ENCODE assay signal across 16 cellular contexts in genomic region chr15:68798695-68799094, GRCh38. TPM values are rescaled to one million over a fixed set of nuclear protein-coding genes. Genes with fewer than 3 reads are reported as not detected.
DNase-seq lines count a peak whose midpoint lies in the region; ATAC-seq and TF ChIP-seq lines count a peak whose summit lies in the region.
"Had no signal": no experiment of that assay in that cellular context is flagged by ENCODE, and none has a peak within 500 bp of the region (broad histone marks: within the 10 kb centered on the region; RNA-seq: fewer than 3 reads in every experiment).

No MANE protein-coding gene starts in this region.

- CTCF ChIA-PET in T-cell (lab: Charles Lee): no interaction called here

- 73% methylated on average over 5 of the region's 5 CpGs for WGBS in right cardiac atrium
- 92 to 100% methylated on average over 1 to 5 of the region's 5 CpGs for WGBS in endodermal cell (ENCODE audit: insufficient coverage in 1 of 2, insufficient read length in 1 of 2), 2 experiments
- 44 to 55% methylated on average over 5 of the region's 5 CpGs for WGBS in tibial nerve, 2 donors

- H3K27me3 Mint-ChIP-seq in T-cell (no peaks in the 10 kb centered on the region), endodermal cell (ENCODE audit: insufficient read depth) (no peaks in the 10 kb centered on the region)
- H3K27me3 Mint-ChIP-seq: stimulated activated naive CD8-positive, alpha-beta T cell treated with anti-CD3 and anti-CD28 coated beads, Interleukin-15, amount 100 ng/mL, for 72 hours had no signal

- H3K27me3 ChIP-seq in right cardiac atrium (ENCODE audit: control insufficient read depth, insufficient read depth): no peaks in the 10 kb centered on the region
- H3K27me3 ChIP-seq in endodermal cell (ENCODE audit: control insufficient read depth, insufficient read depth, low read length, poor library complexity, severe bottlenecking): no peaks in the 10 kb centered on the region
- no peaks in the 10 kb centered on the region for H3K27me3 ChIP-seq in tibial nerve

- H3K4me3 Mint-ChIP-seq in T-cell (no peak overlapping the region), endodermal cell (no peak overlapping the region)
- H3K4me3 Mint-ChIP-seq: stimulated activated naive CD8-positive, alpha-beta T cell treated with anti-CD3 and anti-CD28 coated beads, Interleukin-15, amount 100 ng/mL, for 72 hours had no signal

- H3K4me1 ChIP-seq in right cardiac atrium (ENCODE audit: control insufficient read depth, insufficient read depth, low read length): peaks cover 43% of the 10 kb centered on the region
- H3K4me1 ChIP-seq in endodermal cell (ENCODE audit: control insufficient read depth, insufficient read depth, low read length): peaks cover 28% of the 10 kb centered on the region
- peaks cover 2 to 88% (median 51%) of the 10 kb centered on the region in 4 donors for H3K4me1 ChIP-seq in tibial nerve

- H3K9me3 Mint-ChIP-seq in T-cell (no peaks in the 10 kb centered on the region), endodermal cell (no peaks in the 10 kb centered on the region)
- H3K9me3 Mint-ChIP-seq: stimulated activated naive CD8-positive, alpha-beta T cell treated with anti-CD3 and anti-CD28 coated beads, Interleukin-15, amount 100 ng/mL, for 72 hours had no signal

- TF ChIP-seq POLR2A in tibial nerve (IDR thresholded peaks at IDR 0.05): no peak

- H3K9ac ChIP-seq in endodermal cell (ENCODE audit: extremely low read depth, low read length, poor library complexity, severe bottlenecking): no peak overlapping the region

- peak overlapping the region; percentile 50 for H3K27ac ChIP-seq in right cardiac atrium (ENCODE audit: low read length)
- no peak overlapping the region for H3K27ac ChIP-seq in endodermal cell (ENCODE audit: low read depth, low read length)
- peak overlapping the region in 3 of 4 donors; percentile 29 to 88 (median 83) for H3K27ac ChIP-seq in tibial nerve

- peaks cover 94 to 95% (median 95%) of the 10 kb centered on the region in 3 donors for H3K4me1 Mint-ChIP-seq in T-cell
- H3K4me1 Mint-ChIP-seq in endodermal cell: peaks cover 53% of the 10 kb centered on the region

- ATAC-seq in right cardiac atrium (no peak), Right ventricle myocardium inferior (no peak), T-cell (replicated peaks in 1 of 4) (no peak), HG03039 (IDR thresholded peaks at IDR 0.05; ENCODE audit: unreplicated experiment) (no peak)
- ATAC-seq: stimulated activated naive CD8-positive, alpha-beta T cell treated with anti-CD3 and anti-CD28 coated beads, Interleukin-15, amount 100 ng/mL, for 72 hours had no signal

- no peak for TF ChIP-seq CTCF in endodermal cell (conservative IDR thresholded peaks at IDR 0.05)
- no peak for TF ChIP-seq CTCF in tibial nerve (IDR thresholded peaks at IDR 0.05)

- H3K36me3 ChIP-seq in endodermal cell (ENCODE audit: control insufficient read depth, insufficient read depth, low read length) (peaks cover 48% of the 10 kb centered on the region), tibial nerve (no peaks in the 10 kb centered on the region)

- no peaks in the 10 kb centered on the region for H3K9me3 ChIP-seq in right cardiac atrium (ENCODE audit: control insufficient read depth, low read length)
- no peaks in the 10 kb centered on the region for H3K9me3 ChIP-seq in endodermal cell (ENCODE audit: control insufficient read depth, low read length)
- no peaks in the 10 kb centered on the region for H3K9me3 ChIP-seq in tibial nerve

- POLR2A ChIA-PET in T-cell (lab: Charles Lee): no interaction called here

- no peak for TF ChIP-seq EP300 in tibial nerve (IDR thresholded peaks at IDR 0.05)

- H3K27ac Mint-ChIP-seq in T-cell: peak overlapping the region; percentile 8 to 23
- peak overlapping the region; percentile 26 for H3K27ac Mint-ChIP-seq in endodermal cell
- H3K27ac Mint-ChIP-seq: stimulated activated naive CD8-positive, alpha-beta T cell treated with anti-CD3 and anti-CD28 coated beads, Interleukin-15, amount 100 ng/mL, for 72 hours had no signal

- peak in 1 of 3 donors; percentile 14 for DNase-seq in right cardiac atrium
- DNase-seq in Right ventricle myocardium inferior (ENCODE audit: missing footprints): no peak
- no peak for DNase-seq in T-cell
- no peak for DNase-seq in endodermal cell
- DNase-seq in tibial nerve (ENCODE audit: low spot score in 2 of 2): no peak
- DNase-seq in DMS53 (lab: John Stamatoyannopoulos, UW): no peak
- DNase-seq in cerebellar nuclear complex (lab: John Stamatoyannopoulos, UW): no peak
- DNase-seq: activated CD4-positive, alpha-beta T cell treated with anti-CD3 and anti-CD28 coated beads, Interleukin-2, amount 50 U/mL, for 48 hours; DND-41; effector CD8-positive, alpha-beta T cell; hippocampal formation; NCI-H146; NCI-H2227 treated with DMSO at 0.1 percent for 48 hours; posterior cingulate gyrus; stimulated activated naive CD8-positive, alpha-beta T cell treated with anti-CD3 and anti-CD28 coated beads, Interleukin-15, amount 100 ng/mL, for 72 hours had no signal

- H3K4me3 ChIP-seq in right cardiac atrium (ENCODE audit: low read length) (no peak overlapping the region), endodermal cell (ENCODE audit: low read length) (no peak overlapping the region), tibial nerve (no peak overlapping the region)

- H3K36me3 Mint-ChIP-seq in T-cell (peaks cover 3% of the 10 kb centered on the region), endodermal cell (ENCODE audit: low read depth) (peaks cover 12% of the 10 kb centered on the region)

- intact Hi-C loops in right cardiac atrium (cut with DNase I) (no loop called here), Right ventricle myocardium inferior (cut with DNase I) (no loop called here)

RNA-seq across cellular contexts. Expression of gene ANP32A, which starts 22.0 kb away (rescaled TPM):
- total RNA-seq in right cardiac atrium (100 to 1,000 TPM; 104 to 145 (median 122) TPM), Right ventricle myocardium inferior (134 TPM), T-cell (100 to 1,000 TPM in 4 of 5 donors, 10 to 100 TPM in 1; 93.2 to 123 (median 116) TPM), endodermal cell (100 to 1,000 TPM; 346 to 385 TPM), tibial nerve (10 to 100 TPM; 33.1 to 65.1 (median 41.1) TPM)
- 103 TPM for polyA plus RNA-seq in right cardiac atrium
- polyA plus RNA-seq in endodermal cell (2013, experiment 1 of 2): 302 TPM
- polyA plus RNA-seq in endodermal cell (2013, experiment 2 of 2): 289 TPM
